Comparison of ENCODE assay signal across 20 cellular contexts in genomic region chr4:36111180-36111579, GRCh38.
DNase-seq lines count a peak whose midpoint lies in the region; ATAC-seq, FAIRE-seq and TF ChIP-seq lines count a peak whose summit lies in the region.
"Had no signal": no experiment of that assay in that cellular context is flagged by ENCODE, and none has a peak within 500 bp of the region (broad histone marks: within the 10 kb centered on the region; RNA-seq: fewer than 3 reads in every experiment).

No MANE protein-coding gene starts in this region.

- H4K20me1 ChIP-seq in astrocyte (ENCODE audit: insufficient read depth, low read length) = no peaks in the 10 kb centered on the region

- intact Hi-C loops in activated CD8-positive, alpha-beta T cell treated with anti-CD3 and anti-CD28 coated beads for 36 hours (cut with micrococcal nuclease) = no loop called here
- intact Hi-C loops in left ventricle myocardium superior (cut with micrococcal nuclease) = no loop called here

- no peaks in the 10 kb centered on the region for H3K36me3 ChIP-seq in astrocyte (ENCODE audit: insufficient read depth, low read length)
- H3K36me3 ChIP-seq: esophagus muscularis mucosa had no signal

- no peaks in the 10 kb centered on the region for H3K27me3 Mint-ChIP-seq in activated CD8-positive, alpha-beta T cell treated with anti-CD3 and anti-CD28 coated beads for 36 hours
- no peaks in the 10 kb centered on the region for H3K27me3 Mint-ChIP-seq in activated CD8-positive, alpha-beta T cell treated with anti-CD3 and anti-CD28 coated beads, Interleukin-2, amount 10 ng/mL, durations not matched to agents 7 days and 5 days (ENCODE audit: low read depth)
- H3K27me3 Mint-ChIP-seq in astrocyte (ENCODE audit: low read depth, unreplicated experiment) = no peaks in the 10 kb centered on the region
- no peaks in the 10 kb centered on the region for H3K27me3 Mint-ChIP-seq in nephron progenitor cell (ENCODE audit: low read depth, poor library complexity)
- H3K27me3 Mint-ChIP-seq: activated naive CD8-positive, alpha-beta T cell treated with anti-CD3 and anti-CD28 coated beads, Interleukin-2, amount 50 U/mL, for 24 hours; naive B cell had no signal

- no peaks in the 10 kb centered on the region for H3K79me2 ChIP-seq in astrocyte (ENCODE audit: insufficient read depth, low read length)

- no peak for TF ChIP-seq CTCF in activated CD8-positive, alpha-beta T cell treated with anti-CD3 and anti-CD28 coated beads for 36 hours (IDR thresholded peaks at IDR 0.05)
- TF ChIP-seq CTCF in astrocyte (IDR thresholded peaks at IDR 0.05; ENCODE audit: insufficient read depth, low read depth, low read length) (no peak), nephron progenitor cell (IDR thresholded peaks at IDR 0.05) (no peak), GM10248 (IDR thresholded peaks at IDR 0.05; ENCODE audit: control extremely low read depth, extremely low read depth, low read depth, missing control alignments) (no peak)

- no peak for FAIRE-seq in astrocyte (lab: Jason Lieb, UNC)

- peak overlapping the region; percentile 13 for H3K27ac Mint-ChIP-seq in activated CD8-positive, alpha-beta T cell treated with anti-CD3 and anti-CD28 coated beads for 36 hours
- no peak overlapping the region for H3K27ac Mint-ChIP-seq in activated CD8-positive, alpha-beta T cell treated with anti-CD3 and anti-CD28 coated beads, Interleukin-2, amount 10 ng/mL, durations not matched to agents 7 days and 5 days
- H3K27ac Mint-ChIP-seq in astrocyte (ENCODE audit: unreplicated experiment) (no peak overlapping the region), nephron progenitor cell (peak overlapping the region; percentile 3)
- H3K27ac Mint-ChIP-seq: activated naive CD8-positive, alpha-beta T cell treated with anti-CD3 and anti-CD28 coated beads, Interleukin-2, amount 50 U/mL, for 24 hours; T-helper 1 cell treated with Interleukin-12 subunit alpha and Interleukin-12 subunit beta and Interleukin-4 antibody, amounts not matched to agents 30 μg/mL and 1 μg/mL, for 36 hours; WTC11 had no signal

- H3K27ac ChIP-seq in astrocyte (ENCODE audit: low read depth, low read length) = no peak overlapping the region
- H3K27ac ChIP-seq: esophagus muscularis mucosa, upper lobe of right lung had no signal

- DNase-seq in activated CD8-positive, alpha-beta T cell treated with anti-CD3 and anti-CD28 coated beads for 36 hours = no peak
- no peak for DNase-seq in activated CD8-positive, alpha-beta T cell treated with anti-CD3 and anti-CD28 coated beads, Interleukin-2, amount 10 ng/mL, durations not matched to agents 7 days and 5 days
- DNase-seq in NCI-H2171 (lab: John Stamatoyannopoulos, UW) (peak; percentile 61), astrocyte (ENCODE audit: low read depth) (peak; percentile 70), nephron progenitor cell (no peak), left ventricle myocardium superior (no peak), GM10248 (ENCODE audit: extremely low spot score) (no peak)
- no peak for DNase-seq in stimulated activated CD4-positive, alpha-beta T cell treated with anti-CD3 and anti-CD28 coated beads, Interleukin-4, amount 100 ng/mL, for 4 hours
- DNase-seq: activated naive CD8-positive, alpha-beta T cell treated with anti-CD3 and anti-CD28 coated beads, Interleukin-2, amount 50 U/mL, for 24 hours; caudate nucleus; DMS79; islet precursor cell; naive B cell; NCI-H2029; Right ventricle myocardium superior; stimulated activated CD4-positive, alpha-beta T cell treated with anti-CD3 and anti-CD28 coated beads, Interleukin-2, amount 100 ng/mL, for 48 hours; upper lobe of right lung had no signal

- no peak overlapping the region for H3K4me3 ChIP-seq in astrocyte (ENCODE audit: insufficient read depth, low read depth, low read length)
- H3K4me3 ChIP-seq: esophagus muscularis mucosa, upper lobe of right lung had no signal

- H3K4me3 Mint-ChIP-seq in activated CD8-positive, alpha-beta T cell treated with anti-CD3 and anti-CD28 coated beads for 36 hours = no peak overlapping the region
- H3K4me3 Mint-ChIP-seq in activated CD8-positive, alpha-beta T cell treated with anti-CD3 and anti-CD28 coated beads, Interleukin-2, amount 10 ng/mL, durations not matched to agents 7 days and 5 days = no peak overlapping the region
- H3K4me3 Mint-ChIP-seq in astrocyte (ENCODE audit: unreplicated experiment) = no peak overlapping the region
- H3K4me3 Mint-ChIP-seq in nephron progenitor cell = no peak overlapping the region
- H3K4me3 Mint-ChIP-seq: activated naive CD8-positive, alpha-beta T cell treated with anti-CD3 and anti-CD28 coated beads, Interleukin-2, amount 50 U/mL, for 24 hours; naive B cell; T-helper 1 cell treated with Interleukin-12 subunit alpha and Interleukin-12 subunit beta and Interleukin-4 antibody, amounts not matched to agents 30 μg/mL and 1 μg/mL, for 36 hours; WTC11 had no signal

- H3K27me3 ChIP-seq in astrocyte (ENCODE audit: insufficient read depth, low read length) = no peaks in the 10 kb centered on the region
- H3K27me3 ChIP-seq: esophagus muscularis mucosa, upper lobe of right lung had no signal

- H3K4me1 Mint-ChIP-seq in activated CD8-positive, alpha-beta T cell treated with anti-CD3 and anti-CD28 coated beads for 36 hours (ENCODE audit: low read depth) = no peaks in the 10 kb centered on the region
- H3K4me1 Mint-ChIP-seq in activated CD8-positive, alpha-beta T cell treated with anti-CD3 and anti-CD28 coated beads, Interleukin-2, amount 10 ng/mL, durations not matched to agents 7 days and 5 days (ENCODE audit: low read depth) = peaks cover 9% of the 10 kb centered on the region
- H3K4me1 Mint-ChIP-seq in astrocyte (ENCODE audit: low read depth, unreplicated experiment) = no peaks in the 10 kb centered on the region
- H3K4me1 Mint-ChIP-seq in nephron progenitor cell = no peaks in the 10 kb centered on the region
- H3K4me1 Mint-ChIP-seq: activated naive CD8-positive, alpha-beta T cell treated with anti-CD3 and anti-CD28 coated beads, Interleukin-2, amount 50 U/mL, for 24 hours; naive B cell; WTC11 had no signal

- no peak overlapping the region for H3K9ac ChIP-seq in astrocyte (ENCODE audit: low read length)

- no peaks in the 10 kb centered on the region for H3K9me3 ChIP-seq in astrocyte (ENCODE audit: insufficient read depth, low read depth, low read length)
- H3K9me3 ChIP-seq: esophagus muscularis mucosa, upper lobe of right lung had no signal

- H3K4me2 ChIP-seq in astrocyte (ENCODE audit: low read length) = no peak overlapping the region

- H2AFZ ChIP-seq in astrocyte (ENCODE audit: low read depth, low read length) = no peak overlapping the region

- peaks cover 19% of the 10 kb centered on the region for H3K36me3 Mint-ChIP-seq in activated CD8-positive, alpha-beta T cell treated with anti-CD3 and anti-CD28 coated beads for 36 hours (ENCODE audit: low read depth)
- peaks cover 16% of the 10 kb centered on the region for H3K36me3 Mint-ChIP-seq in activated CD8-positive, alpha-beta T cell treated with anti-CD3 and anti-CD28 coated beads, Interleukin-2, amount 10 ng/mL, durations not matched to agents 7 days and 5 days (ENCODE audit: low read depth)
- H3K36me3 Mint-ChIP-seq in astrocyte (ENCODE audit: low read depth, unreplicated experiment) = no peaks in the 10 kb centered on the region
- no peaks in the 10 kb centered on the region for H3K36me3 Mint-ChIP-seq in nephron progenitor cell (ENCODE audit: low read depth)
- H3K36me3 Mint-ChIP-seq: WTC11 had no signal

- POLR2A ChIA-PET in activated CD8-positive, alpha-beta T cell treated with anti-CD3 and anti-CD28 coated beads for 36 hours (lab: Charles Lee) = no interaction called here
- POLR2A ChIA-PET in activated CD8-positive, alpha-beta T cell treated with anti-CD3 and anti-CD28 coated beads, Interleukin-2, amount 10 ng/mL, durations not matched to agents 7 days and 5 days (lab: Charles Lee) = no interaction called here
- POLR2A ChIA-PET in GM10248 (lab: Yijun Ruan, JAX) = no interaction called here

- CTCF ChIA-PET in activated CD8-positive, alpha-beta T cell treated with anti-CD3 and anti-CD28 coated beads for 36 hours (lab: Charles Lee) = no interaction called here
- CTCF ChIA-PET in activated CD8-positive, alpha-beta T cell treated with anti-CD3 and anti-CD28 coated beads, Interleukin-2, amount 10 ng/mL, durations not matched to agents 7 days and 5 days (lab: Charles Lee) = no interaction called here
- CTCF ChIA-PET in GM10248 (lab: Yijun Ruan, JAX) = no interaction called here

- ATAC-seq in activated CD8-positive, alpha-beta T cell treated with anti-CD3 and anti-CD28 coated beads for 36 hours = no peak
- ATAC-seq in activated CD8-positive, alpha-beta T cell treated with anti-CD3 and anti-CD28 coated beads, Interleukin-2, amount 10 ng/mL, durations not matched to agents 7 days and 5 days = no peak
- ATAC-seq in left ventricle myocardium superior = no peak
- ATAC-seq: activated naive CD8-positive, alpha-beta T cell treated with anti-CD3 and anti-CD28 coated beads, Interleukin-2, amount 50 U/mL, for 24 hours; upper lobe of right lung; WTC11 had no signal

- H3K4me1 ChIP-seq in astrocyte (ENCODE audit: insufficient read depth, low read length) = no peaks in the 10 kb centered on the region
- H3K4me1 ChIP-seq: esophagus muscularis mucosa, upper lobe of right lung had no signal

- H3K9me3 Mint-ChIP-seq in activated CD8-positive, alpha-beta T cell treated with anti-CD3 and anti-CD28 coated beads for 36 hours = no peaks in the 10 kb centered on the region
- no peaks in the 10 kb centered on the region for H3K9me3 Mint-ChIP-seq in activated CD8-positive, alpha-beta T cell treated with anti-CD3 and anti-CD28 coated beads, Interleukin-2, amount 10 ng/mL, durations not matched to agents 7 days and 5 days (ENCODE audit: insufficient read depth)
- H3K9me3 Mint-ChIP-seq in astrocyte (ENCODE audit: unreplicated experiment) (no peaks in the 10 kb centered on the region), nephron progenitor cell (no peaks in the 10 kb centered on the region)
- H3K9me3 Mint-ChIP-seq: activated naive CD8-positive, alpha-beta T cell treated with anti-CD3 and anti-CD28 coated beads, Interleukin-2, amount 50 U/mL, for 24 hours; naive B cell; T-helper 1 cell treated with Interleukin-12 subunit alpha and Interleukin-12 subunit beta and Interleukin-4 antibody, amounts not matched to agents 30 μg/mL and 1 μg/mL, for 36 hours; WTC11 had no signal

Comparison
In these comparisons a context has a peak if more than half of its experiments do, and no peak if none do; other contexts are left out.
1. H3K27ac Mint-ChIP-seq: peak in activated CD8-positive, alpha-beta T cell treated with anti-CD3 and anti-CD28 coated beads for 36 hours (single experiment) and nephron progenitor cell (single experiment); none in activated CD8-positive, alpha-beta T cell treated with anti-CD3 and anti-CD28 coated beads, Interleukin-2, amount 10 ng/mL, durations not matched to agents 7 days and 5 days (single experiment) and astrocyte (single experiment).
2. DNase-seq: peak in NCI-H2171 (single experiment) and astrocyte (single experiment); none in activated CD8-positive, alpha-beta T cell treated with anti-CD3 and anti-CD28 coated beads for 36 hours (single experiment), activated CD8-positive, alpha-beta T cell treated with anti-CD3 and anti-CD28 coated beads, Interleukin-2, amount 10 ng/mL, durations not matched to agents 7 days and 5 days (single experiment), nephron progenitor cell (single experiment), stimulated activated CD4-positive, alpha-beta T cell treated with anti-CD3 and anti-CD28 coated beads, Interleukin-4, amount 100 ng/mL, for 4 hours (0 of 2), left ventricle myocardium superior (single experiment) and GM10248 (single experiment).